Comparison of ENCODE assay signal across 9 cellular contexts in genomic region chr6:63637865-63638445, GRCh38. TPM values are rescaled to one million over a fixed set of nuclear protein-coding genes. Genes with fewer than 3 reads are reported as not detected.
DNase-seq lines count a peak whose midpoint lies in the region; TF ChIP-seq lines count a peak whose summit lies in the region.
"Had no signal": no experiment of that assay in that cellular context is flagged by ENCODE, and none has a peak within 500 bp of the region (broad histone marks: within the 10 kb centered on the region; RNA-seq: fewer than 3 reads in every experiment).

No MANE protein-coding gene starts in this region.

- H3K4me3 ChIP-seq in OCI-LY3 (ENCODE audit: low read length) (peak overlapping the region; percentile 90; the same call in 1 of the 2 replicates), epithelial cell of esophagus (ENCODE audit: low read length) (peak overlapping the region; percentile 81)

- H3K27ac ChIP-seq in OCI-LY3 (ENCODE audit: low read length), result no peak overlapping the region

- H3K4me1 ChIP-seq in OCI-LY3 (ENCODE audit: low read length), result peaks cover 23% of the 10 kb centered on the region

- H3K9ac ChIP-seq in OCI-LY3 (ENCODE audit: low read length), result no peak overlapping the region; the same call in 1 of the 2 replicates

- no peaks in the 10 kb centered on the region for H3K9me3 ChIP-seq in OCI-LY3 (ENCODE audit: insufficient read depth, low read length)

- H3K4me2 ChIP-seq in OCI-LY3 (ENCODE audit: low read length), result peak overlapping the region; percentile 79

- TF ChIP-seq CTCF in OCI-LY3 (IDR thresholded peaks at IDR 0.05; ENCODE audit: low read depth, low read length) (no peak), epithelial cell of esophagus (IDR thresholded peaks at IDR 0.05; ENCODE audit: insufficient read depth, low read depth, low read length, missing control alignments) (no peak)

- H4K20me1 ChIP-seq in OCI-LY3 (ENCODE audit: insufficient read depth, low read length), result peaks cover 61% of the 10 kb centered on the region

- DNase-seq in SIG-M5 treated with dmso at 0.1 percent for 504 hours (lab: John Stamatoyannopoulos, UW; ENCODE audit: unreplicated experiment) (peak; percentile 7), SIG-M5 (lab: John Stamatoyannopoulos, UW) (no peak), epithelial cell of esophagus (ENCODE audit: low read depth) (no peak), renal cortical epithelial cell (ENCODE audit: low read depth) (peak; percentile 36), nucleus accumbens (lab: John Stamatoyannopoulos, UW) (no peak), NCI-H1694 (lab: John Stamatoyannopoulos, UW) (no peak)
- no peak for DNase-seq in activated CD4-positive, alpha-beta T cell treated with anti-CD3 and anti-CD28 coated beads, Interleukin-2, amount 50 U/mL, for 48 hours
- DNase-seq: NCI-H146 had no signal

- peaks cover 71% of the 10 kb centered on the region for H3K79me2 ChIP-seq in OCI-LY3 (ENCODE audit: low read length)

- no peaks in the 10 kb centered on the region for H3K27me3 ChIP-seq in OCI-LY3 (ENCODE audit: low read depth, low read length)

- no peak overlapping the region for H2AFZ ChIP-seq in OCI-LY3 (ENCODE audit: low read depth, low read length)

- peaks cover 7% of the 10 kb centered on the region for H3K36me3 ChIP-seq in OCI-LY3 (replicated peaks; ENCODE audit: low read depth, low read length)

RNA-seq across cellular contexts. Expression of gene PHF3, which starts 2.4 kb away (rescaled TPM):
- 36.5 and 78.4 TPM in 2 replicates for total RNA-seq in renal cortical epithelial cell

Comparison
In these comparisons a context has a peak if more than half of its experiments do, and no peak if none do; other contexts are left out.
1. DNase-seq: peak in SIG-M5 treated with dmso at 0.1 percent for 504 hours (single experiment) and renal cortical epithelial cell (single experiment); none in SIG-M5 (single experiment), epithelial cell of esophagus (single experiment), nucleus accumbens (0 of 56), NCI-H1694 (single experiment) and activated CD4-positive, alpha-beta T cell treated with anti-CD3 and anti-CD28 coated beads, Interleukin-2, amount 50 U/mL, for 48 hours (0 of 2).